In the genomic region with DNA sequence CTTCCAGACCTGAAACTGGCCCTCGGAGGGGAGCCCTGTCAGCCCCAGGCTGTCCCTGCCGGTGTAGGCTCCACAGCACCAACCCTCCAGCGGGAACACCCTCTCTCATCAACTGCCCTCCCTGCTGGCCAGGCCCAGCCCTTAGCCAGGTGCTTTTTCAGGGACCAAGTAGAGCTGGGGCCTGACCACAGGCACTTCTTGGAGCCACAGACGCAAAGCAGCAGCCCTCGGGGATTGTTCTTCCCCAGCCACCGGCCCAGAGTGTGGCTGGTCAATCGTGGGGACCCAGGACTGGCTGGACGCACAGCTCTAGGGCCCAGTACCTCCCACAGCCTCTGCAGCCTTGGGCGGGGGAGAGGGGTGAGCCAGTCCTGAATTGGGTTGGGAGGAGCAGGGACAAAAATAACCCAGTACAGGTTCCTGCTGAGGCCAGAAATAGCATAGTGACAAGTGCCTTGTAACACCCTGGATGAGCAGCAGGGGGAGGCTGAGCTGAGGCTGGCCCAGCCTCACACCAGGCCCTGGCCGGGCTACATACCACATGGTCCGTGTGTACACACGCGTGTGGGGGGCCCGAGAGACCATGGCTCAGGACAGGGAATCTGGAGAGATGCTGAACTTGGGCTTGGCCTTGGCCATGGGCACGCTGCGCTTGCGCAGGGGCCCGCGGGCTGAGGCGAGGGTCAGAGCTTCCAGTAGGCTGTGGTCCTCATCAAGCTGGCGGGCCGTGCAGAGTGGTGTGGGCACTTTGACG, we compare ENCODE assay signal across 1 cellular context.
TF ChIP-seq lines count a peak whose summit lies in the region.

No MANE protein-coding gene starts in this region.

TF ChIP-seq in IMR-90, 13 proteins besides CTCF, POLR2A, EP300 and RAD21:
- TF ChIP-seq BHLHE40 (IDR thresholded peaks at IDR 0.05; ENCODE audit: low read depth, low read length) (no peak), SMC3 (IDR thresholded peaks at IDR 0.05; ENCODE audit: low read depth, low read length) (peak; percentile 47; the same call in 1 of the 2 replicates)
TF ChIP-seq in IMR-90: peak in this region for 1.
